ENCODE assay signal across 7 cellular contexts in the genomic region with DNA sequence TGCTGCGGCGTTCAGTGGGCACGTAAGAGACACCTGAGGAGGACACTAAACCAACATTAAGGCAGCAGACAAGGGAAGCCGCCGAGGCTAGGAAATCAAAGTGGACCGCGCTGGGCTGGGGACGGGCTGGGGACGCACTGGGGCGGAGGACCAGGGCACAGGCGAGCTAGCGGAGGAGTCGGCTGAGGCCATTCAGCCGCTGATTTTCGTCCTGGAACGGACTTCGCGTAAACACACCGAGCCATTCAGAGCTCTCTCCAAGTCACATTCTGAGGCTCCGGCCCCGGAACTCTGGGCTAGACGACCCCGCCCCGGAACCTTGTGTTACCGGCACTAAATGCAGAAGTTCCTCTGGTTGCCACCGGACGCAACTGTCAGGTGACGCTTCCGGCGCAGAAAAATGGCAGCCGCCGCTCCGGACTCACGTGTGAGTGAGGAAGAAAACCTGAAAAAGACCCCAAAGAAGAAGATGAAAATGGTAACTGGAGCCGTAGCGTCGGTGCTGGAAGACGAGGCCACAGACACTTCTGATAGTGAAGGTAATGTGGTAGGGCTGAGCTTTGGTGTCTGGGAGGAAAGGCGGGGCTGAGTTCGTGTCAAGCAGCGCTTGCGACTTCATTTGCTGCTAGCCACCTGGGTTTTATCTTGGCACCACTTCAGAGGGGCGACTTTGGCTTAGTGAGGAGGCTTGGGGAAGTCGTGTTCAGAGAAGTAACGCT. TPM values are rescaled to one million over a fixed set of nuclear protein-coding genes. Genes with fewer than 3 reads are reported as not detected.
DNase-seq lines count a peak whose midpoint lies in the region; ATAC-seq and TF ChIP-seq lines count a peak whose summit lies in the region.

A gene with protein sequence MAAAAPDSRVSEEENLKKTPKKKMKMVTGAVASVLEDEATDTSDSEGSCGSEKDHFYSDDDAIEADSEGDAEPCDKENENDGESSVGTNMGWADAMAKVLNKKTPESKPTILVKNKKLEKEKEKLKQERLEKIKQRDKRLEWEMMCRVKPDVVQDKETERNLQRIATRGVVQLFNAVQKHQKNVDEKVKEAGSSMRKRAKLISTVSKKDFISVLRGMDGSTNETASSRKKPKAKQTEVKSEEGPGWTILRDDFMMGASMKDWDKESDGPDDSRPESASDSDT (plus strand): TSS at position 377 of the 719 bp plus-strand sequence. CDS start 24 bp downstream, at position 401.

- H3K4me3 ChIP-seq in astrocyte of the cerebellum (ENCODE audit: low read depth, low read length) (peak within 1 kb of the TSS; percentile 87), hepatocyte (peak within 1 kb of the TSS; percentile 73)

- ATAC-seq in GM18511 (IDR thresholded peaks at IDR 0.05; ENCODE audit: unreplicated experiment) (peak; percentile 99), HG02981 (IDR thresholded peaks at IDR 0.05; ENCODE audit: unreplicated experiment) (peak; percentile 100)

- peak; percentile 67 for DNase-seq in NCI-H2029 (lab: John Stamatoyannopoulos, UW)
- peak; percentile 79 for DNase-seq in T-helper 9 cell
- peak; percentile 85 for DNase-seq in astrocyte of the cerebellum (ENCODE audit: low read depth)
- DNase-seq in hepatocyte (ENCODE audit: low spot score) = peak; percentile 94
- peak; percentile 95 for DNase-seq in retina

- in situ Hi-C loops in astrocyte of the cerebellum (cut with HindIII; ENCODE audit: low sequenced_read_pairs) = no loop called here

- no peaks in the 10 kb centered on the region for H3K9me3 ChIP-seq in hepatocyte (ENCODE audit: low read depth)

- H3K4me1 ChIP-seq in hepatocyte (ENCODE audit: insufficient read depth) = peaks cover 10% of the 10 kb centered on the region

- H3K36me3 ChIP-seq in hepatocyte (replicated peaks; ENCODE audit: insufficient read depth, low read depth) = no peaks in the 10 kb centered on the region

- H3K27ac ChIP-seq in hepatocyte = peak within 1 kb of the TSS; percentile 92

- H3K79me2 ChIP-seq in hepatocyte = peaks cover 42% of the 10 kb centered on the region

- TF ChIP-seq CTCF in astrocyte of the cerebellum (IDR thresholded peaks at IDR 0.05; ENCODE audit: low read depth, low read length, missing control alignments) (no peak), hepatocyte (IDR thresholded peaks at IDR 0.05; ENCODE audit: poor library complexity) (no peak)

- no peaks in the 10 kb centered on the region for H3K9me2 ChIP-seq in hepatocyte (replicated peaks; ENCODE audit: insufficient read depth)

- peak within 1 kb of the TSS; percentile 94 for H2AFZ ChIP-seq in hepatocyte

- peak within 1 kb of the TSS; percentile 84 for H3K4me2 ChIP-seq in hepatocyte

- under 1% methylated on average over 44 of the region's 45 CpGs for WGBS in hepatocyte (ENCODE audit: low lambda C conversion rate, missing lambda C conversion rate)

- H3K27me3 ChIP-seq in hepatocyte = no peaks in the 10 kb centered on the region

- H4K20me1 ChIP-seq in hepatocyte (ENCODE audit: insufficient read depth, poor library complexity, severe bottlenecking) = no peaks in the 10 kb centered on the region

RNA-seq across cellular contexts. Expression of the gene that starts here (rescaled TPM):
- total RNA-seq in hepatocyte = 6.7 and 7.7 TPM in 2 replicates
- 9.0 and 12.6 TPM in 2 replicates for polyA plus RNA-seq in hepatocyte

Comparison
In these comparisons a context has a peak if more than half of its experiments do, and no peak if none do; other contexts are left out.
1. Peak in every context shown above with its lines: DNase-seq, ATAC-seq, H3K4me3 ChIP-seq and H3K27ac ChIP-seq.